ENCODE assay signal across 18 cellular contexts in the genomic region with DNA sequence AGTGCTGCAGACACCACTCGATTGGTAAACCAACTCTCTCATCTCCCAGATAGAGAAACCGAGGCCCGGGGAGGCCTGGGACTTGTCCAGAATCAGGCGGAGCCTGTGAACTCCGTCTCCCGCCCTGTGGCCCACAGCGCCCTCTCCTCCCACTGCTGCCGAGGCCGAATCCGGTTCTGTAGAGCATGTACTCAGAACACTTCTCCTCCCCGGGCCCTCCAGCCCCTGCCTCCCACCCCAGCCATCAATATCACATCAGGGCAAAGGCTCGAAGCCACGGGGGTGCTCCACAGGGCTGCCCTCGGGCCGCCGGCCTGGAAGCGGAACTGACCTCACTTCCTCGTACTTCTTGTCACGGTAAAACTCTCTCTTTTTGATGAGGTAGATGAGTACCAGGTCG. TPM values are rescaled to one million over a fixed set of nuclear protein-coding genes. Genes with fewer than 3 reads are reported as not detected.
"Had no signal": no experiment of that assay in that cellular context is flagged by ENCODE, and none has a peak within 500 bp of the region (broad histone marks: within the 10 kb centered on the region; RNA-seq: fewer than 3 reads in every experiment).

No MANE protein-coding gene starts in this region.

- H3K9me3 Mint-ChIP-seq: endodermal cell, mesothelial cell of epicardium, nephron progenitor cell, WTC11 had no signal

- ATAC-seq: foreskin keratinocyte, left lobe of liver, WTC11 had no signal

- H3K27me3 ChIP-seq: brain microvascular endothelial cell, vagina had no signal

- H3K27ac Mint-ChIP-seq: endodermal cell, mesothelial cell of epicardium, nephron progenitor cell, WTC11 had no signal

- H3K36me3 Mint-ChIP-seq: mesothelial cell of epicardium, WTC11 had no signal

- H3K36me3 ChIP-seq: brain microvascular endothelial cell, stomach, vagina had no signal

- H3K4me3 Mint-ChIP-seq: endodermal cell, mesothelial cell of epicardium, nephron progenitor cell, WTC11 had no signal

- H3K4me3 ChIP-seq: stomach, vagina had no signal

- DNase-seq: activated CD4-positive, alpha-beta T cell treated with anti-CD3 and anti-CD28 coated beads, Interleukin-2, amount 50 U/mL, for 1 hour; activated naive CD4-positive, alpha-beta T cell treated with Interleukin-2 at 50 U/mL for 16 hours; aorta; brain microvascular endothelial cell; central memory CD4-positive, alpha-beta T cell; endodermal cell; foreskin keratinocyte; glutamatergic neuron; hippocampal formation; nephron progenitor cell; occipital lobe; retina; stomach; trophoblast cell had no signal

- H3K4me1 Mint-ChIP-seq: mesothelial cell of epicardium had no signal

RNA-seq across cellular contexts. Expression of a gene that starts 14.4 kb away (rescaled TPM):
- total RNA-seq: left lobe of liver had no signal
